11 cellular contexts compared by ENCODE assay signal in the genomic region with DNA sequence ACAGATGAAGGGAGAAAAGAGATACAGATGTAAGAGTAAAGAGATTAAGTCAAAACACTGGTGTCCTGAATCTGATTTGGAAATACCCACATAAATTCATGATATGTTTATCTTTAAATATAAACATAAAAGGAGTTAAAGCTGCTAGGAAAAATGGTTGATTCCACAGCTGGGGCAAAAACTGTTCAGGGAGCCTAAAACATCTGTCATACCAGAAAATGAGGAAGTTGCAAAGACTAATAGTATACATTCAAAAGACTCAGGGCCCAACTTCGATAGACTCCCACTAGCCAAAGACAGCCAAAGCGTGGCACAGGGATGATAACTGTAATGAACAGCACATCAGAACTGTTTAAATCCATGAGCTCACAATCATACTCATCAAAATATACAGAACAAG.
DNase-seq lines count a peak whose midpoint lies in the region; ATAC-seq and TF ChIP-seq lines count a peak whose summit lies in the region.
"Had no signal": no experiment of that assay in that cellular context is flagged by ENCODE, and none has a peak within 500 bp of the region (broad histone marks: within the 10 kb centered on the region; RNA-seq: fewer than 3 reads in every experiment).

No MANE protein-coding gene starts in this region.

- H3K4me1 ChIP-seq in esophagus squamous epithelium = no peaks in the 10 kb centered on the region

- no peaks in the 10 kb centered on the region for H3K9me3 ChIP-seq in esophagus squamous epithelium

- TF ChIP-seq CTCF in NB4 (IDR thresholded peaks at IDR 0.05; ENCODE audit: low read depth, low read length) = no peak
- no peak for TF ChIP-seq CTCF in esophagus squamous epithelium (IDR thresholded peaks at IDR 0.05)

- no peak for TF ChIP-seq POLR2A in NB4 (IDR thresholded peaks at IDR 0.05; ENCODE audit: extremely low read depth, insufficient read length)
- no peak for TF ChIP-seq POLR2A in esophagus squamous epithelium (IDR thresholded peaks at IDR 0.05)

- H3K4me3 ChIP-seq in NB4 (ENCODE audit: low read depth, low read length) = no peak overlapping the region
- H3K4me3 ChIP-seq in esophagus squamous epithelium = no peak overlapping the region

- no peaks in the 10 kb centered on the region for H3K27me3 ChIP-seq in esophagus squamous epithelium

- intact Hi-C loops in esophagus squamous epithelium (cut with DNase I) = no loop called here

- 67 to 68% methylated on average over 2 of the region's 2 CpGs for WGBS in esophagus squamous epithelium, 2 donors

- ATAC-seq in GM19395 (IDR thresholded peaks at IDR 0.05; ENCODE audit: unreplicated experiment) (peak; percentile 67), HG02852 (IDR thresholded peaks at IDR 0.05; ENCODE audit: unreplicated experiment) (peak; percentile 68)

- no peaks in the 10 kb centered on the region for H3K36me3 ChIP-seq in esophagus squamous epithelium

- no peak overlapping the region for H3K27ac ChIP-seq in esophagus squamous epithelium

- DNase-seq in NB4 (ENCODE audit: low read depth) = peak; percentile 45
- peak; percentile 29 for DNase-seq in pons (ENCODE audit: low spot score)
- DNase-seq in T1000 (lab: John Stamatoyannopoulos, UW) = no peak
- no peak for DNase-seq in esophagus squamous epithelium (lab: John Stamatoyannopoulos, UW)
- DNase-seq in NCI-H1092 (lab: John Stamatoyannopoulos, UW) = no peak
- no peak for DNase-seq in SK-N-DZ (ENCODE audit: low spot score)
- DNase-seq: activated CD4-positive, alpha-beta memory T cell treated with anti-CD3 and anti-CD28 coated beads, Interleukin-2, amount 10 ng/mL, durations not matched to agents 7 days and 5 days; amniotic stem cell; H9 had no signal

Comparison
In these comparisons a context has a peak if more than half of its experiments do, and no peak if none do; other contexts are left out.
1. DNase-seq: peak in NB4 (single experiment) and pons (single experiment); none in T1000 (single experiment), esophagus squamous epithelium (single experiment), NCI-H1092 (single experiment) and SK-N-DZ (single experiment).